In genomic region chr15:48893311-48893710, GRCh38 we compare ENCODE assay signal across 27 cellular contexts.
"Had no signal": no experiment of that assay in that cellular context is flagged by ENCODE, and none has a peak within 500 bp of the region (broad histone marks: within the 10 kb centered on the region; RNA-seq: fewer than 3 reads in every experiment).

No MANE protein-coding gene starts in this region.

- H3K9me3 ChIP-seq: colonic mucosa, esophagus squamous epithelium, gastrocnemius medialis, heart right ventricle, left lung, lower lobe of right lung, mucosa of descending colon had no signal

- H3K27me3 ChIP-seq: colonic mucosa, heart right ventricle had no signal

- H3K4me3 Mint-ChIP-seq: dendritic cell treated with granulocyte-macrophage colony-stimulating factor and Interleukin-4, amounts not matched to agents 40 ng/mL and 50 ng/mL, for 4 days; effector memory CD8-positive, alpha-beta T cell; endodermal cell; mesothelial cell of epicardium had no signal

- ATAC-seq: effector memory CD8-positive, alpha-beta T cell; esophagus mucosa; gastrocnemius medialis; heart right ventricle; left cardiac atrium; left lung; left ventricle myocardium superior; lower lobe of right lung; mucosa of descending colon had no signal

- H3K4me1 ChIP-seq: colonic mucosa, left lung, lower lobe of right lung had no signal

- H3K27ac ChIP-seq: colonic mucosa, epithelial cell of prostate, esophagus squamous epithelium, gastrocnemius medialis, heart right ventricle, left lung, lower lobe of right lung had no signal

- H3K4me3 ChIP-seq: colonic mucosa, esophagus squamous epithelium, gastrocnemius medialis, heart right ventricle, left lung, lower lobe of right lung, mucosa of descending colon had no signal

- H3K9me3 Mint-ChIP-seq: dendritic cell treated with granulocyte-macrophage colony-stimulating factor and Interleukin-4, amounts not matched to agents 40 ng/mL and 50 ng/mL, for 4 days; effector memory CD8-positive, alpha-beta T cell; endodermal cell; mesothelial cell of epicardium had no signal

- DNase-seq: colonic mucosa; cortex of kidney; effector CD8-positive, alpha-beta T cell; effector memory CD8-positive, alpha-beta T cell; endodermal cell; erythroblast; esophagus squamous epithelium; foreskin fibroblast; foreskin melanocyte; gastrocnemius medialis; glutamatergic neuron; head of caudate nucleus; heart right ventricle; hippocampal formation; left cardiac atrium; left lung; left ventricle myocardium superior; lower lobe of right lung; mesenchymal stem cell; mucosa of descending colon had no signal

- H3K36me3 ChIP-seq: colonic mucosa, esophagus squamous epithelium, gastrocnemius medialis, heart right ventricle, left lung, lower lobe of right lung had no signal

- FAIRE-seq: endometrium, islet of Langerhans, keratinocyte had no signal

- H3K27ac Mint-ChIP-seq: dendritic cell treated with granulocyte-macrophage colony-stimulating factor and Interleukin-4, amounts not matched to agents 40 ng/mL and 50 ng/mL, for 4 days; effector memory CD8-positive, alpha-beta T cell; endodermal cell; mesothelial cell of epicardium had no signal

- H3K36me3 Mint-ChIP-seq: mesothelial cell of epicardium had no signal
